Comparison of ENCODE assay signal across 8 cellular contexts in genomic region chr17:16215002-16215272, GRCh38. TPM values are rescaled to one million over a fixed set of nuclear protein-coding genes. Genes with fewer than 3 reads are reported as not detected.
A peak's percentile ranks its signal among the peaks of the same experiment; 100 is the strongest.
DNase-seq lines count a peak whose midpoint lies in the region; ATAC-seq and TF ChIP-seq lines count a peak whose summit lies in the region.

No MANE protein-coding gene starts in this region.

- POLR2A ChIA-PET in Panc1 (lab: Charles Lee): no interaction called here

- intact Hi-C loops in Panc1 (cut with micrococcal nuclease; ENCODE audit: unreplicated experiment): loop anchor here (10.0 kb wide), 1 partner anchor 80 kb away; no protein-coding TSS in a partner anchor

- H3K36me3 ChIP-seq in ACC112 (ENCODE audit: insufficient read depth, low read length) (no peaks in the 10 kb centered on the region), Panc1 (ENCODE audit: control insufficient read depth, insufficient read depth, low read length) (peaks cover 10% of the 10 kb centered on the region)

- H3K4me3 ChIP-seq in ACC112 (ENCODE audit: low read depth, low read length) (peak overlapping the region; percentile 82), Panc1 (ENCODE audit: low read depth in 2 of 2, low read length in 2 of 2) (peak overlapping the region; percentile 74 to 76), astrocyte of the spinal cord (ENCODE audit: low read depth, low read length) (peak overlapping the region; percentile 90)

- in situ Hi-C loops in Panc1 (cut with HindIII; ENCODE audit: low pct_unique_long_range_greater_than_20kb, low sequenced_read_pairs) (no loop called here), astrocyte of the spinal cord (cut with HindIII; ENCODE audit: low sequenced_read_pairs) (no loop called here)

- H3K9me3 ChIP-seq in Panc1 (ENCODE audit: control insufficient read depth, insufficient read depth, low read depth, low read length): no peaks in the 10 kb centered on the region

- BruUV-seq in Panc1 (replicated peaks; lab: Mats Ljungman, UMichigan): no TSS peak

- peaks cover 15% of the 10 kb centered on the region for H3K4me1 ChIP-seq in ACC112 (ENCODE audit: control insufficient read depth, insufficient read depth, low read length, unreplicated experiment)
- H3K4me1 ChIP-seq in Panc1 (ENCODE audit: control insufficient read depth, insufficient read depth, low read length): peaks cover 12% of the 10 kb centered on the region; the same call in 1 of the 2 replicates

- TF ChIP-seq CTCF in Panc1 (IDR thresholded peaks at IDR 0.05) (no peak), astrocyte of the spinal cord (IDR thresholded peaks at IDR 0.05; ENCODE audit: low read depth, low read length) (no peak)

- DNase-seq in Panc1 (ENCODE audit: low read depth, low spot score) (no peak), astrocyte of the spinal cord (ENCODE audit: low read depth, low spot score) (peak; percentile 37), iPS-NIHi11 (ENCODE audit: low spot score) (peak; percentile 71), NCI-H2107 treated with DMSO at 0.1 percent for 48 hours (lab: John Stamatoyannopoulos, UW; ENCODE audit: unreplicated experiment) (no peak)
- DNase-seq in stimulated activated CD4-positive, alpha-beta T cell treated with anti-CD3 and anti-CD28 coated beads, Interleukin-2, amount 100 ng/mL, for 24 hours: peak; percentile 46 to 53

- H3K79me2 ChIP-seq in ACC112 (ENCODE audit: control insufficient read depth, insufficient read depth, low read length, unreplicated experiment): peaks cover 91% of the 10 kb centered on the region

- CTCF ChIA-PET in Panc1 (lab: Charles Lee): no interaction called here

- peak overlapping the region; percentile 89 for H2AFZ ChIP-seq in ACC112 (ENCODE audit: low read length, unreplicated experiment)

- ATAC-seq in GM18519 (IDR thresholded peaks at IDR 0.05; ENCODE audit: low FRiP score, unreplicated experiment): peak; percentile 20
- ATAC-seq in HG03039 (IDR thresholded peaks at IDR 0.05; ENCODE audit: unreplicated experiment): peak; percentile 31
- peak; percentile 64 for ATAC-seq in Panc1

- no peaks in the 10 kb centered on the region for H3K27me3 ChIP-seq in ACC112 (ENCODE audit: insufficient read depth, low read length)
- no peaks in the 10 kb centered on the region for H3K27me3 ChIP-seq in Panc1 (ENCODE audit: control insufficient read depth, insufficient read depth, low read length)

- H3K27ac ChIP-seq in ACC112 (ENCODE audit: low read depth, low read length) (peak overlapping the region; percentile 82), Panc1 (ENCODE audit: low read length) (peak overlapping the region; percentile 83)

RNA-seq across cellular contexts. Expression of gene NCOR1, which starts 0.4 kb away (rescaled TPM):
- total RNA-seq in Panc1 (2021; ENCODE audit: unreplicated experiment): 83.8 TPM
- 48.7 TPM for polyA plus RNA-seq in Panc1 (2012; ENCODE audit: insufficient read length)

RNA-seq across cellular contexts. Expression of gene PIGL, which starts 2.1 kb away (rescaled TPM):
- total RNA-seq in Panc1 (2021; ENCODE audit: unreplicated experiment): 14.8 TPM
- polyA plus RNA-seq in Panc1 (2012; ENCODE audit: insufficient read length): 8.3 TPM

Comparison
In these comparisons a context has a peak if more than half of its experiments do, and no peak if none do; other contexts are left out.
1. DNase-seq: peak in astrocyte of the spinal cord (single experiment), iPS-NIHi11 (single experiment) and stimulated activated CD4-positive, alpha-beta T cell treated with anti-CD3 and anti-CD28 coated beads, Interleukin-2, amount 100 ng/mL, for 24 hours (2 of 2); none in Panc1 (single experiment) and NCI-H2107 treated with DMSO at 0.1 percent for 48 hours (single experiment).
2. Peak in every context shown above with its lines, with median percentiles within 50 percentile points of each other: H3K4me3 ChIP-seq and ATAC-seq.